In the genomic region with DNA sequence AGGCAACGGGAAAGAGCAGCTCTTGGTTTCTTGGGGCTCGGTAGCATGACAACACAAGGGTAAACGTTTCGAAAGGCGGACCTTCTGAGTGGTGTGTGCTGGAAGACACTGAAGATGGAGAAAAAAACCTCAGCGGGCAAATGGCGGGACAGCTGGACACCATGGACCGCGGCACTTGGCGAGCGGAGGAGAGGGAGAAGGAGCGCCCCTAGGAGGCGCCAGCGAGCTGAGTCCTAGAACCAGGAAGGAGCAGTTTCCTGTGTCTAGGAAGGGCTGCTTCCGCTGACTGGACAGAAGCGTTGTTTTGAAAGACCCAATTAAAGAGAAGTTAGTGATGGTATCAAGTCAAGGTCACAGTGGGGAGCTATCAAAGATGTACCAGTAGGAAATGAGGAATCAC, we compare ENCODE assay signal across 2 cellular contexts.
TF ChIP-seq lines count a peak whose summit lies in the region.

No MANE protein-coding gene starts in this region.

TF ChIP-seq in SK-N-SH, 30 proteins besides CTCF, POLR2A, EP300 and RAD21 (continued from another document):
- TF ChIP-seq, protein P1, sequence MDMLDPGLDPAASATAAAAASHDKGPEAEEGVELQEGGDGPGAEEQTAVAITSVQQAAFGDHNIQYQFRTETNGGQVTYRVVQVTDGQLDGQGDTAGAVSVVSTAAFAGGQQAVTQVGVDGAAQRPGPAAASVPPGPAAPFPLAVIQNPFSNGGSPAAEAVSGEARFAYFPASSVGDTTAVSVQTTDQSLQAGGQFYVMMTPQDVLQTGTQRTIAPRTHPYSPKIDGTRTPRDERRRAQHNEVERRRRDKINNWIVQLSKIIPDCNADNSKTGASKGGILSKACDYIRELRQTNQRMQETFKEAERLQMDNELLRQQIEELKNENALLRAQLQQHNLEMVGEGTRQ (IDR thresholded peaks at IDR 0.05; ENCODE audit: borderline replicate concordance, low read depth, low read length): no peak
- TF ChIP-seq SMC3 (IDR thresholded peaks at IDR 0.05; ENCODE audit: low read depth, low read length) (no peak), JUND (IDR thresholded peaks at IDR 0.05) (no peak), RCOR1 (IDR thresholded peaks at IDR 0.05; ENCODE audit: low read length) (no peak)
- TF ChIP-seq, protein P2, sequence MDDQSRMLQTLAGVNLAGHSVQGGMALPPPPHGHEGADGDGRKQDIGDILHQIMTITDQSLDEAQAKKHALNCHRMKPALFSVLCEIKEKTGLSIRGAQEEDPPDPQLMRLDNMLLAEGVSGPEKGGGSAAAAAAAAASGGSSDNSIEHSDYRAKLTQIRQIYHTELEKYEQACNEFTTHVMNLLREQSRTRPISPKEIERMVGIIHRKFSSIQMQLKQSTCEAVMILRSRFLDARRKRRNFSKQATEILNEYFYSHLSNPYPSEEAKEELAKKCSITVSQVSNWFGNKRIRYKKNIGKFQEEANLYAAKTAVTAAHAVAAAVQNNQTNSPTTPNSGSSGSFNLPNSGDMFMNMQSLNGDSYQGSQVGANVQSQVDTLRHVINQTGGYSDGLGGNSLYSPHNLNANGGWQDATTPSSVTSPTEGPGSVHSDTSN (IDR thresholded peaks at IDR 0.05): no peak
- TF ChIP-seq, protein P3, sequence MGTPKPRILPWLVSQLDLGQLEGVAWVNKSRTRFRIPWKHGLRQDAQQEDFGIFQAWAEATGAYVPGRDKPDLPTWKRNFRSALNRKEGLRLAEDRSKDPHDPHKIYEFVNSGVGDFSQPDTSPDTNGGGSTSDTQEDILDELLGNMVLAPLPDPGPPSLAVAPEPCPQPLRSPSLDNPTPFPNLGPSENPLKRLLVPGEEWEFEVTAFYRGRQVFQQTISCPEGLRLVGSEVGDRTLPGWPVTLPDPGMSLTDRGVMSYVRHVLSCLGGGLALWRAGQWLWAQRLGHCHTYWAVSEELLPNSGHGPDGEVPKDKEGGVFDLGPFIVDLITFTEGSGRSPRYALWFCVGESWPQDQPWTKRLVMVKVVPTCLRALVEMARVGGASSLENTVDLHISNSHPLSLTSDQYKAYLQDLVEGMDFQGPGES (IDR thresholded peaks at IDR 0.05; ENCODE audit: low read depth, low read length): no peak

TF ChIP-seq in SK-N-SH treated with all-trans-retinoic acid at 6 μM for 48 hours, 23 proteins besides CTCF, POLR2A, EP300 and RAD21 (continued from another document):
- TF ChIP-seq, protein P4, sequence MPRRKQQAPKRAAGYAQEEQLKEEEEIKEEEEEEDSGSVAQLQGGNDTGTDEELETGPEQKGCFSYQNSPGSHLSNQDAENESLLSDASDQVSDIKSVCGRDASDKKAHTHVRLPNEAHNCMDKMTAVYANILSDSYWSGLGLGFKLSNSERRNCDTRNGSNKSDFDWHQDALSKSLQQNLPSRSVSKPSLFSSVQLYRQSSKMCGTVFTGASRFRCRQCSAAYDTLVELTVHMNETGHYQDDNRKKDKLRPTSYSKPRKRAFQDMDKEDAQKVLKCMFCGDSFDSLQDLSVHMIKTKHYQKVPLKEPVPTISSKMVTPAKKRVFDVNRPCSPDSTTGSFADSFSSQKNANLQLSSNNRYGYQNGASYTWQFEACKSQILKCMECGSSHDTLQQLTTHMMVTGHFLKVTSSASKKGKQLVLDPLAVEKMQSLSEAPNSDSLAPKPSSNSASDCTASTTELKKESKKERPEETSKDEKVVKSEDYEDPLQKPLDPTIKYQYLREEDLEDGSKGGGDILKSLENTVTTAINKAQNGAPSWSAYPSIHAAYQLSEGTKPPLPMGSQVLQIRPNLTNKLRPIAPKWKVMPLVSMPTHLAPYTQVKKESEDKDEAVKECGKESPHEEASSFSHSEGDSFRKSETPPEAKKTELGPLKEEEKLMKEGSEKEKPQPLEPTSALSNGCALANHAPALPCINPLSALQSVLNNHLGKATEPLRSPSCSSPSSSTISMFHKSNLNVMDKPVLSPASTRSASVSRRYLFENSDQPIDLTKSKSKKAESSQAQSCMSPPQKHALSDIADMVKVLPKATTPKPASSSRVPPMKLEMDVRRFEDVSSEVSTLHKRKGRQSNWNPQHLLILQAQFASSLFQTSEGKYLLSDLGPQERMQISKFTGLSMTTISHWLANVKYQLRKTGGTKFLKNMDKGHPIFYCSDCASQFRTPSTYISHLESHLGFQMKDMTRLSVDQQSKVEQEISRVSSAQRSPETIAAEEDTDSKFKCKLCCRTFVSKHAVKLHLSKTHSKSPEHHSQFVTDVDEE (CRISPR knock-in tag; IDR thresholded peaks at IDR 0.05): no peak
- TF ChIP-seq, protein P5, sequence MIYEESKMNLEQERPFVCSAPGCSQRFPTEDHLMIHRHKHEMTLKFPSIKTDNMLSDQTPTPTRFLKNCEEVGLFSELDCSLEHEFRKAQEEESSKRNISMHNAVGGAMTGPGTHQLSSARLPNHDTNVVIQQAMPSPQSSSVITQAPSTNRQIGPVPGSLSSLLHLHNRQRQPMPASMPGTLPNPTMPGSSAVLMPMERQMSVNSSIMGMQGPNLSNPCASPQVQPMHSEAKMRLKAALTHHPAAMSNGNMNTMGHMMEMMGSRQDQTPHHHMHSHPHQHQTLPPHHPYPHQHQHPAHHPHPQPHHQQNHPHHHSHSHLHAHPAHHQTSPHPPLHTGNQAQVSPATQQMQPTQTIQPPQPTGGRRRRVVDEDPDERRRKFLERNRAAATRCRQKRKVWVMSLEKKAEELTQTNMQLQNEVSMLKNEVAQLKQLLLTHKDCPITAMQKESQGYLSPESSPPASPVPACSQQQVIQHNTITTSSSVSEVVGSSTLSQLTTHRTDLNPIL (CRISPR knock-in tag; IDR thresholded peaks at IDR 0.05; ENCODE audit: low read depth): no peak
- TF ChIP-seq ZNF8 (CRISPR knock-in tag; IDR thresholded peaks at IDR 0.05): no peak
- TF ChIP-seq GLIS3 (CRISPR knock-in tag; IDR thresholded peaks at IDR 0.05): no peak
- no peak for TF ChIP-seq ARNTL (CRISPR knock-in tag; IDR thresholded peaks at IDR 0.05; ENCODE audit: borderline replicate concordance, low read depth)
- TF ChIP-seq PPARA (CRISPR knock-in tag; IDR thresholded peaks at IDR 0.05; ENCODE audit: borderline replicate concordance): no peak
- TF ChIP-seq CSDC2 (CRISPR knock-in tag; IDR thresholded peaks at IDR 0.05): no peak
- no peak for TF ChIP-seq ISL1 (CRISPR knock-in tag; IDR thresholded peaks at IDR 0.05)
- no peak for TF ChIP-seq RARB (CRISPR knock-in tag; IDR thresholded peaks at IDR 0.05)
- TF ChIP-seq ZFP30 (CRISPR knock-in tag; IDR thresholded peaks at IDR 0.05): no peak
- TF ChIP-seq BACH2 (CRISPR knock-in tag; IDR thresholded peaks at IDR 0.05; ENCODE audit: borderline replicate concordance): no peak
- no peak for TF ChIP-seq ZNF70 (CRISPR knock-in tag; IDR thresholded peaks at IDR 0.05)
- TF ChIP-seq, protein P6, sequence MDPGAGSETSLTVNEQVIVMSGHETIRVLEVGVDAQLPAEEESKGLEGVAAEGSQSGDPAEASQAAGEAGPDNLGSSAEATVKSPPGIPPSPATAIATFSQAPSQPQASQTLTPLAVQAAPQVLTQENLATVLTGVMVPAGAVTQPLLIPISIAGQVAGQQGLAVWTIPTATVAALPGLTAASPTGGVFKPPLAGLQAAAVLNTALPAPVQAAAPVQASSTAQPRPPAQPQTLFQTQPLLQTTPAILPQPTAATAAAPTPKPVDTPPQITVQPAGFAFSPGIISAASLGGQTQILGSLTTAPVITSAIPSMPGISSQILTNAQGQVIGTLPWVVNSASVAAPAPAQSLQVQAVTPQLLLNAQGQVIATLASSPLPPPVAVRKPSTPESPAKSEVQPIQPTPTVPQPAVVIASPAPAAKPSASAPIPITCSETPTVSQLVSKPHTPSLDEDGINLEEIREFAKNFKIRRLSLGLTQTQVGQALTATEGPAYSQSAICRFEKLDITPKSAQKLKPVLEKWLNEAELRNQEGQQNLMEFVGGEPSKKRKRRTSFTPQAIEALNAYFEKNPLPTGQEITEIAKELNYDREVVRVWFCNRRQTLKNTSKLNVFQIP (CRISPR knock-in tag; IDR thresholded peaks at IDR 0.05; ENCODE audit: borderline replicate concordance, low read depth): no peak
- TF ChIP-seq ZFP3 (CRISPR knock-in tag; IDR thresholded peaks at IDR 0.05): no peak
- no peak for TF ChIP-seq SNAI2 (CRISPR knock-in tag; IDR thresholded peaks at IDR 0.05)
- no peak for TF ChIP-seq ZC3H10 (CRISPR knock-in tag; IDR thresholded peaks at IDR 0.05)
- TF ChIP-seq, protein P7, sequence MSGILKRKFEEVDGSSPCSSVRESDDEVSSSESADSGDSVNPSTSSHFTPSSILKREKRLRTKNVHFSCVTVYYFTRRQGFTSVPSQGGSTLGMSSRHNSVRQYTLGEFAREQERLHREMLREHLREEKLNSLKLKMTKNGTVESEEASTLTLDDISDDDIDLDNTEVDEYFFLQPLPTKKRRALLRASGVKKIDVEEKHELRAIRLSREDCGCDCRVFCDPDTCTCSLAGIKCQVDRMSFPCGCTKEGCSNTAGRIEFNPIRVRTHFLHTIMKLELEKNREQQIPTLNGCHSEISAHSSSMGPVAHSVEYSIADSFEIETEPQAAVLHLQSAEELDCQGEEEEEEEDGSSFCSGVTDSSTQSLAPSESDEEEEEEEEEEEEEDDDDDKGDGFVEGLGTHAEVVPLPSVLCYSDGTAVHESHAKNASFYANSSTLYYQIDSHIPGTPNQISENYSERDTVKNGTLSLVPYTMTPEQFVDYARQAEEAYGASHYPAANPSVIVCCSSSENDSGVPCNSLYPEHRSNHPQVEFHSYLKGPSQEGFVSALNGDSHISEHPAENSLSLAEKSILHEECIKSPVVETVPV (CRISPR knock-in tag; IDR thresholded peaks at IDR 0.05): no peak
- TF ChIP-seq, protein P8, sequence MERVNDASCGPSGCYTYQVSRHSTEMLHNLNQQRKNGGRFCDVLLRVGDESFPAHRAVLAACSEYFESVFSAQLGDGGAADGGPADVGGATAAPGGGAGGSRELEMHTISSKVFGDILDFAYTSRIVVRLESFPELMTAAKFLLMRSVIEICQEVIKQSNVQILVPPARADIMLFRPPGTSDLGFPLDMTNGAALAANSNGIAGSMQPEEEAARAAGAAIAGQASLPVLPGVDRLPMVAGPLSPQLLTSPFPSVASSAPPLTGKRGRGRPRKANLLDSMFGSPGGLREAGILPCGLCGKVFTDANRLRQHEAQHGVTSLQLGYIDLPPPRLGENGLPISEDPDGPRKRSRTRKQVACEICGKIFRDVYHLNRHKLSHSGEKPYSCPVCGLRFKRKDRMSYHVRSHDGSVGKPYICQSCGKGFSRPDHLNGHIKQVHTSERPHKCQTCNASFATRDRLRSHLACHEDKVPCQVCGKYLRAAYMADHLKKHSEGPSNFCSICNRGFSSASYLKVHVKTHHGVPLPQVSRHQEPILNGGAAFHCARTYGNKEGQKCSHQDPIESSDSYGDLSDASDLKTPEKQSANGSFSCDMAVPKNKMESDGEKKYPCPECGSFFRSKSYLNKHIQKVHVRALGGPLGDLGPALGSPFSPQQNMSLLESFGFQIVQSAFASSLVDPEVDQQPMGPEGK (CRISPR knock-in tag; IDR thresholded peaks at IDR 0.05; ENCODE audit: borderline replicate concordance): no peak
- TF ChIP-seq TCF4 (CRISPR knock-in tag; IDR thresholded peaks at IDR 0.05; ENCODE audit: borderline replicate concordance): no peak
